ENCODE assay signal across 14 cellular contexts in genomic region chr18:33584845-33585775, GRCh38. TPM values are rescaled to one million over a fixed set of nuclear protein-coding genes. Genes with fewer than 3 reads are reported as not detected.
DNase-seq lines count a peak whose midpoint lies in the region; ATAC-seq, FAIRE-seq and TF ChIP-seq lines count a peak whose summit lies in the region.
"Had no signal": no experiment of that assay in that cellular context is flagged by ENCODE, and none has a peak within 500 bp of the region (broad histone marks: within the 10 kb centered on the region; RNA-seq: fewer than 3 reads in every experiment).

No MANE protein-coding gene starts in this region.

- no peaks in the 10 kb centered on the region for H3K4me1 Mint-ChIP-seq in activated T-helper 2 cell treated with anti-CD3 and anti-CD28 coated beads, Interferon-gamma antibody, Interleukin-2, Interleukin-4, amounts not matched to agents 10 μg/mL and 5 μg/mL and 100 μg/mL, durations not matched to agents 14 hours and 24 hours and 36 hours (ENCODE audit: low read depth)
- H3K4me1 Mint-ChIP-seq in stimulated activated naive CD8-positive, alpha-beta T cell treated with anti-CD3 and anti-CD28 coated beads, Interleukin-15, amount 100 ng/mL, for 72 hours = no peaks in the 10 kb centered on the region

- FAIRE-seq in bronchial epithelial cell (lab: Jason Lieb, UNC) = no peak
- FAIRE-seq: A549, TTC549 had no signal

- TF ChIP-seq POLR2A in tibial nerve (IDR thresholded peaks at IDR 0.05) = no peak

- H3K9me3 ChIP-seq in lower lobe of right lung = no peaks in the 10 kb centered on the region
- peaks cover 0 to 8% (median 1%) of the 10 kb centered on the region in 4 donors for H3K9me3 ChIP-seq in tibial nerve
- H3K9me3 ChIP-seq: A549, vagina had no signal

- H3K36me3 Mint-ChIP-seq in activated T-helper 2 cell treated with anti-CD3 and anti-CD28 coated beads, Interferon-gamma antibody, Interleukin-2, Interleukin-4, amounts not matched to agents 10 μg/mL and 5 μg/mL and 100 μg/mL, durations not matched to agents 14 hours and 24 hours and 36 hours (ENCODE audit: low read depth) = no peaks in the 10 kb centered on the region

- H3K4me3 ChIP-seq in bronchial epithelial cell (ENCODE audit: low read depth, low read length) (no peak overlapping the region), lower lobe of right lung (no peak overlapping the region), tibial nerve (peak overlapping the region in 2 of 4 donors; percentile 0 to 3)
- H3K4me3 ChIP-seq: A549, vagina had no signal

- no peaks in the 10 kb centered on the region for H3K9me3 Mint-ChIP-seq in activated T-helper 2 cell treated with anti-CD3 and anti-CD28 coated beads, Interferon-gamma antibody, Interleukin-2, Interleukin-4, amounts not matched to agents 10 μg/mL and 5 μg/mL and 100 μg/mL, durations not matched to agents 14 hours and 24 hours and 36 hours
- H3K9me3 Mint-ChIP-seq in stimulated activated naive CD8-positive, alpha-beta T cell treated with anti-CD3 and anti-CD28 coated beads, Interleukin-15, amount 100 ng/mL, for 72 hours = peaks cover 9 to 15% of the 10 kb centered on the region in 2 donors

- H3K27me3 ChIP-seq in bronchial epithelial cell (ENCODE audit: control insufficient read depth, insufficient read depth, low read length) (no peaks in the 10 kb centered on the region), lower lobe of right lung (ENCODE audit: low read depth) (no peaks in the 10 kb centered on the region), tibial nerve (no peaks in the 10 kb centered on the region)
- H3K27me3 ChIP-seq: vagina had no signal

- H3K36me3 ChIP-seq in bronchial epithelial cell (ENCODE audit: control insufficient read depth, insufficient read depth, low read length) = no peaks in the 10 kb centered on the region
- H3K36me3 ChIP-seq in lower lobe of right lung = no peaks in the 10 kb centered on the region
- no peaks in the 10 kb centered on the region for H3K36me3 ChIP-seq in tibial nerve
- H3K36me3 ChIP-seq: vagina had no signal

- no peak for TF ChIP-seq EP300 in tibial nerve (IDR thresholded peaks at IDR 0.05)

- no peak for DNase-seq in Right ventricle myocardium inferior (ENCODE audit: missing footprints)
- no peak for DNase-seq in cardiac septum (ENCODE audit: low spot score)
- peak; percentile 54 for DNase-seq in bronchial epithelial cell (ENCODE audit: low read depth)
- DNase-seq in lower lobe of right lung = no peak
- no peak for DNase-seq in tibial nerve (ENCODE audit: low spot score in 2 of 2)
- no peak for DNase-seq in LoVo (ENCODE audit: low spot score)
- no peak for DNase-seq in activated T-helper 2 cell treated with anti-CD3 and anti-CD28 coated beads, Interferon-gamma antibody, Interleukin-2, Interleukin-4, amounts not matched to agents 10 μg/mL and 5 μg/mL and 100 μg/mL, durations not matched to agents 14 hours and 24 hours and 36 hours (ENCODE audit: low spot score)
- DNase-seq in stimulated activated naive CD8-positive, alpha-beta T cell treated with anti-CD3 and anti-CD28 coated beads, Interleukin-15, amount 100 ng/mL, for 72 hours = no peak
- DNase-seq: activated naive CD4-positive, alpha-beta T cell treated with anti-CD3 and anti-CD28 coated beads, Interleukin-2, amount 50 U/mL, for 16 hours; NCI-H1694; RPMI8226 had no signal

- intact Hi-C loops in Right ventricle myocardium inferior (cut with DNase I) (loop anchor here (10.0 kb wide), 1 partner anchor 130 kb away; no protein-coding TSS in a partner anchor), cardiac septum (cut with DNase I) (no loop called here), lower lobe of right lung (cut with DNase I) (no loop called here)
- intact Hi-C loops in activated T-helper 2 cell treated with anti-CD3 and anti-CD28 coated beads, Interferon-gamma antibody, Interleukin-2, Interleukin-4, amounts not matched to agents 10 μg/mL and 5 μg/mL and 100 μg/mL, durations not matched to agents 14 hours and 24 hours and 36 hours (cut with micrococcal nuclease) = no loop called here

- no peak for TF ChIP-seq CTCF in bronchial epithelial cell (IDR thresholded peaks at IDR 0.05; ENCODE audit: insufficient read depth, low read length, severe bottlenecking)
- TF ChIP-seq CTCF in lower lobe of right lung (IDR thresholded peaks at IDR 0.05) = no peak
- no peak for TF ChIP-seq CTCF in tibial nerve (IDR thresholded peaks at IDR 0.05)

- WGBS in tibial nerve, 2 donors = 39 to 47% methylated on average over 6 of the region's 6 CpGs

- H3K27ac ChIP-seq in lower lobe of right lung (peak overlapping the region; percentile 1), tibial nerve (peak overlapping the region; percentile 16 to 85 (median 68))
- H3K27ac ChIP-seq: A549, vagina had no signal

- H3K4me1 ChIP-seq in lower lobe of right lung (no peaks in the 10 kb centered on the region), tibial nerve (peaks cover 0 to 52% (median 0%) of the 10 kb centered on the region in 4 donors)
- H3K4me1 ChIP-seq: A549, vagina had no signal

- no peak overlapping the region for H3K4me3 Mint-ChIP-seq in activated T-helper 2 cell treated with anti-CD3 and anti-CD28 coated beads, Interferon-gamma antibody, Interleukin-2, Interleukin-4, amounts not matched to agents 10 μg/mL and 5 μg/mL and 100 μg/mL, durations not matched to agents 14 hours and 24 hours and 36 hours (ENCODE audit: low read depth)
- H3K4me3 Mint-ChIP-seq in stimulated activated naive CD8-positive, alpha-beta T cell treated with anti-CD3 and anti-CD28 coated beads, Interleukin-15, amount 100 ng/mL, for 72 hours = no peak overlapping the region

- ATAC-seq in Right ventricle myocardium inferior (peak; percentile 86), lower lobe of right lung (no peak)
- no peak for ATAC-seq in stimulated activated naive CD8-positive, alpha-beta T cell treated with anti-CD3 and anti-CD28 coated beads, Interleukin-15, amount 100 ng/mL, for 72 hours
- ATAC-seq: A549 had no signal

- peaks cover 3% of the 10 kb centered on the region for H3K27me3 Mint-ChIP-seq in activated T-helper 2 cell treated with anti-CD3 and anti-CD28 coated beads, Interferon-gamma antibody, Interleukin-2, Interleukin-4, amounts not matched to agents 10 μg/mL and 5 μg/mL and 100 μg/mL, durations not matched to agents 14 hours and 24 hours and 36 hours (ENCODE audit: low read depth)
- no peaks in the 10 kb centered on the region for H3K27me3 Mint-ChIP-seq in stimulated activated naive CD8-positive, alpha-beta T cell treated with anti-CD3 and anti-CD28 coated beads, Interleukin-15, amount 100 ng/mL, for 72 hours

- no peak overlapping the region for H3K27ac Mint-ChIP-seq in activated T-helper 2 cell treated with anti-CD3 and anti-CD28 coated beads, Interferon-gamma antibody, Interleukin-2, Interleukin-4, amounts not matched to agents 10 μg/mL and 5 μg/mL and 100 μg/mL, durations not matched to agents 14 hours and 24 hours and 36 hours
- H3K27ac Mint-ChIP-seq in stimulated activated naive CD8-positive, alpha-beta T cell treated with anti-CD3 and anti-CD28 coated beads, Interleukin-15, amount 100 ng/mL, for 72 hours = peak overlapping the region in 1 of 2 donors; percentile 85

RNA-seq across cellular contexts. Expression of gene ASXL3, which starts 7.1 kb away (rescaled TPM):
- total RNA-seq in Right ventricle myocardium inferior = 3.2 TPM
- total RNA-seq in cardiac septum = 6.1 TPM
- under 0.01 TPM in 2 replicates for total RNA-seq in bronchial epithelial cell
- total RNA-seq in lower lobe of right lung = 1.4 TPM
- 1 to 10 TPM; 3.7 to 7.2 (median 6.2) TPM for total RNA-seq in tibial nerve
- not detected in 2 replicates for total RNA-seq in activated T-helper 2 cell treated with anti-CD3 and anti-CD28 coated beads, Interferon-gamma antibody, Interleukin-2, Interleukin-4, amounts not matched to agents 10 μg/mL and 5 μg/mL and 100 μg/mL, durations not matched to agents 14 hours and 24 hours and 36 hours
